ENCODE assay signal across 16 cellular contexts in genomic region chr2:230919681-230920080, GRCh38. TPM values are rescaled to one million over a fixed set of nuclear protein-coding genes. Genes with fewer than 3 reads are reported as not detected.
DNase-seq lines count a peak whose midpoint lies in the region; ATAC-seq, FAIRE-seq and TF ChIP-seq lines count a peak whose summit lies in the region.
"Had no signal": no experiment of that assay in that cellular context is flagged by ENCODE, and none has a peak within 500 bp of the region (broad histone marks: within the 10 kb centered on the region; RNA-seq: fewer than 3 reads in every experiment).

No MANE protein-coding gene starts in this region.

- H3K9me3 ChIP-seq in CD4-positive, CD25-positive, alpha-beta regulatory T cell (ENCODE audit: control insufficient read depth in 2 of 2, low read length in 2 of 2), result no peaks in the 10 kb centered on the region
- H3K9me3 ChIP-seq in GM12878 (replicated peaks; ENCODE audit: control insufficient read depth, insufficient read depth, low read length), result no peaks in the 10 kb centered on the region
- no peaks in the 10 kb centered on the region for H3K9me3 ChIP-seq in gastroesophageal sphincter
- H3K9me3 ChIP-seq: BLaER1 treated with 17β-estradiol and CSF1 and Interleukin-3, amounts not matched to agents 10 nM and 100 nM had no signal

- ATAC-seq in CD4-positive, CD25-positive, alpha-beta regulatory T cell (ENCODE audit: low read depth in 2 of 2), result peak; percentile 9 to 20
- ATAC-seq in GM12878, result no peak
- no peak for ATAC-seq in GM21447 (IDR thresholded peaks at IDR 0.05; ENCODE audit: unreplicated experiment)
- no peak for ATAC-seq in gastroesophageal sphincter

- H3K36me3 ChIP-seq in CD4-positive, CD25-positive, alpha-beta regulatory T cell (ENCODE audit: control insufficient read depth, insufficient read depth, low read length), result no peaks in the 10 kb centered on the region
- H3K36me3 ChIP-seq in GM12878 (ENCODE audit: control insufficient read depth in 2 of 2, insufficient read depth in 2 of 2, low read length in 1 of 2) (peaks cover 0 to 2% of the 10 kb centered on the region in 2 experiments; a peak in 3 of 4 replicates), gastroesophageal sphincter (no peaks in the 10 kb centered on the region)
- H3K36me3 ChIP-seq: BLaER1 treated with 17β-estradiol and CSF1 and Interleukin-3, amounts not matched to agents 10 nM and 100 nM had no signal

- CTCF ChIA-PET in activated CD4-positive, alpha-beta memory T cell treated with anti-CD3 and anti-CD28 coated beads for 36 hours (lab: Charles Lee), result interaction anchor here (1.0 to 3.1 kb wide), 5 partner anchors 15 to 133 kb away, joined by 3 to 11 read pairs (median 7); no protein-coding TSS in a partner anchor
- CTCF ChIA-PET in GM12878 (lab: Yijun Ruan, JAX), result interaction anchor here (0.7 to 16.2 kb wide), 7 partner anchors 15 to 71 kb away, joined by 3 to 315 read pairs (median 4); no protein-coding TSS in a partner anchor

- H3K4me3 Mint-ChIP-seq in activated CD4-positive, alpha-beta T cell treated with anti-CD3 and anti-CD28 coated beads, Interleukin-2, amount 10 ng/mL, durations not matched to agents 24 days and 14 days, result no peak overlapping the region
- H3K4me3 Mint-ChIP-seq in CD4-positive, CD25-positive, alpha-beta regulatory T cell, result peak overlapping the region in 3 of 4 donors; percentile 50 to 78 (median 59)
- no peak overlapping the region for H3K4me3 Mint-ChIP-seq in activated CD4-positive, alpha-beta memory T cell treated with anti-CD3 and anti-CD28 coated beads for 36 hours

- peaks cover 98% of the 10 kb centered on the region for H3K79me2 ChIP-seq in GM12878 (ENCODE audit: control insufficient read depth, insufficient read depth, low read length)

- no peak overlapping the region for H2AFZ ChIP-seq in GM12878 (ENCODE audit: control insufficient read depth, low read depth, low read length)

- in situ Hi-C loops in GM12878 (cut with MboI), result loop anchor here (10.0 kb wide), 1 partner anchor 65 kb away; no protein-coding TSS in a partner anchor

- no peak for FAIRE-seq in GM12878 (lab: Jason Lieb, UNC)

- BruUV-seq in GM12878 (replicated peaks; lab: Mats Ljungman, UMichigan), result no TSS peak

- peak overlapping the region; percentile 69 for H3K9ac ChIP-seq in GM12878 (ENCODE audit: control insufficient read depth, insufficient read depth, low read length)
- H3K9ac ChIP-seq: BLaER1 treated with 17β-estradiol and CSF1 and Interleukin-3, amounts not matched to agents 10 nM and 100 nM had no signal

- 11% methylated on average over 2 of the region's 2 CpGs for WGBS in GM12878 (ENCODE audit: insufficient coverage, insufficient replicate concordance, low lambda C conversion rate, missing lambda C conversion rate)
- 53 to 88% methylated on average over 2 of the region's 2 CpGs for WGBS in gastroesophageal sphincter (ENCODE audit: low coverage in 1 of 2), 2 donors

- H3K4me2 ChIP-seq in GM12878 (ENCODE audit: control insufficient read depth, insufficient read depth), result peak overlapping the region; percentile 93
- H3K4me2 ChIP-seq: BLaER1 treated with 17β-estradiol and CSF1 and Interleukin-3, amounts not matched to agents 10 nM and 100 nM had no signal

- POLR2A ChIA-PET in activated CD4-positive, alpha-beta memory T cell treated with anti-CD3 and anti-CD28 coated beads for 36 hours (lab: Charles Lee), result interaction anchor here (1.3 to 1.5 kb wide), 2 partner anchors 65 to 68 kb away, joined by 3 to 5 read pairs; no protein-coding TSS in a partner anchor
- POLR2A ChIA-PET in GM12878 (lab: Charles Lee), result interaction anchor here (0.9 to 9.7 kb wide), 2 partner anchors 55 to 65 kb away, joined by 4 to 117 read pairs; no protein-coding TSS in a partner anchor

- H3K27ac ChIP-seq in CD4-positive, CD25-positive, alpha-beta regulatory T cell (ENCODE audit: insufficient read depth, low read length, poor library complexity, severe bottlenecking), result peak overlapping the region; percentile 66
- H3K27ac ChIP-seq in GM12878 (ENCODE audit: control insufficient read depth, insufficient read depth) (peak overlapping the region; percentile 81), gastroesophageal sphincter (no peak overlapping the region)
- H3K27ac ChIP-seq: BLaER1 treated with 17β-estradiol and CSF1 and Interleukin-3, amounts not matched to agents 10 nM and 100 nM had no signal

- RAD21 ChIA-PET in GM12878 (lab: Charles Lee; ENCODE audit: unreplicated experiment), result interaction anchor here (0.9 to 2.3 kb wide), 9 partner anchors 16 to 95 kb away, joined by 3 to 36 read pairs (median 4); no protein-coding TSS in a partner anchor

- SMC1A ChIA-PET in GM12878 (lab: Charles Lee; ENCODE audit: uncharacterized antibody, unreplicated experiment), result interaction anchor here (1.3 to 16.5 kb wide), 5 partner anchors 8 to 67 kb away, joined by 3 to 248 read pairs (median 8); no protein-coding TSS in a partner anchor

- TF ChIP-seq POLR2A in GM12878 (IDR thresholded peaks at IDR 0.05; ENCODE audit: low read depth, low read length), result no peak
- TF ChIP-seq POLR2A in gastroesophageal sphincter (IDR thresholded peaks at IDR 0.05), result no peak

- TF ChIP-seq CTCF in GM12878 (IDR thresholded peaks at IDR 0.05 in 2 of 3, conservative IDR thresholded peaks at IDR 0.05 in 1 of 3; ENCODE audit: control insufficient read depth in 2 of 3, extremely low read depth in 1 of 3, insufficient read depth in 1 of 3, low read depth in 3 of 3, low read length in 3 of 3) (no peak), gastroesophageal sphincter (IDR thresholded peaks at IDR 0.05) (no peak)

- TF ChIP-seq EP300 in GM12878 (IDR thresholded peaks at IDR 0.05; ENCODE audit: borderline replicate concordance in 1 of 2, control insufficient read depth in 1 of 2, low read depth in 2 of 2, low read length in 2 of 2), result no peak
- no peak for TF ChIP-seq EP300 in gastroesophageal sphincter (IDR thresholded peaks at IDR 0.05)

- no peaks in the 10 kb centered on the region for H3K36me3 Mint-ChIP-seq in activated CD4-positive, alpha-beta T cell treated with anti-CD3 and anti-CD28 coated beads, Interleukin-2, amount 10 ng/mL, durations not matched to agents 24 days and 14 days (ENCODE audit: low read depth)
- peaks cover 7% of the 10 kb centered on the region for H3K36me3 Mint-ChIP-seq in CD4-positive, CD25-positive, alpha-beta regulatory T cell
- no peaks in the 10 kb centered on the region for H3K36me3 Mint-ChIP-seq in activated CD4-positive, alpha-beta memory T cell treated with anti-CD3 and anti-CD28 coated beads for 36 hours
- H3K36me3 Mint-ChIP-seq: IgD-negative memory B cell had no signal

- intact Hi-C loops in activated CD4-positive, alpha-beta T cell treated with anti-CD3 and anti-CD28 coated beads, Interleukin-2, amount 10 ng/mL, durations not matched to agents 24 days and 14 days (cut with micrococcal nuclease), result loop anchor here (1.0 kb wide), 1 partner anchor 11 kb away; no protein-coding TSS in a partner anchor
- intact Hi-C loops in activated CD4-positive, alpha-beta memory T cell treated with anti-CD3 and anti-CD28 coated beads for 36 hours (cut with micrococcal nuclease), result loop anchor here (1.0 kb wide), 1 partner anchor 11 kb away; no protein-coding TSS in a partner anchor
- intact Hi-C loops in GM12878 (cut with micrococcal nuclease; ENCODE audit: unreplicated experiment), result no loop called here

- no peaks in the 10 kb centered on the region for H3K9me3 Mint-ChIP-seq in activated CD4-positive, alpha-beta T cell treated with anti-CD3 and anti-CD28 coated beads, Interleukin-2, amount 10 ng/mL, durations not matched to agents 24 days and 14 days
- H3K9me3 Mint-ChIP-seq in CD4-positive, CD25-positive, alpha-beta regulatory T cell, result no peaks in the 10 kb centered on the region
- H3K9me3 Mint-ChIP-seq in activated CD4-positive, alpha-beta memory T cell treated with anti-CD3 and anti-CD28 coated beads for 36 hours, result no peaks in the 10 kb centered on the region
- H3K9me3 Mint-ChIP-seq: IgD-negative memory B cell had no signal

- peaks cover 23% of the 10 kb centered on the region for H3K4me1 ChIP-seq in CD4-positive, CD25-positive, alpha-beta regulatory T cell (ENCODE audit: control insufficient read depth, insufficient read depth, low read length, poor library complexity, severe bottlenecking)
- H3K4me1 ChIP-seq in GM12878 (ENCODE audit: control insufficient read depth, insufficient read depth, low read length) (peaks cover 32% of the 10 kb centered on the region), gastroesophageal sphincter (no peaks in the 10 kb centered on the region)

- no peak for TF ChIP-seq RAD21 in GM12878 (IDR thresholded peaks at IDR 0.05; ENCODE audit: insufficient read depth, low read depth, low read length)

- no peak for DNase-seq in activated CD4-positive, alpha-beta T cell treated with anti-CD3 and anti-CD28 coated beads, Interleukin-2, amount 10 ng/mL, durations not matched to agents 24 days and 14 days
- DNase-seq in activated CD4-positive, alpha-beta T cell treated with anti-CD3 and anti-CD28 coated beads for 1 hour, result no peak
- DNase-seq in CD4-positive, CD25-positive, alpha-beta regulatory T cell, result no peak
- DNase-seq in activated CD4-positive, alpha-beta memory T cell treated with anti-CD3 and anti-CD28 coated beads for 36 hours, result no peak
- DNase-seq in GM12878 (ENCODE audit: low read depth, low spot score), result no peak
- DNase-seq in SKM-1 treated with dmso at 0.1 percent for 144 hours (lab: John Stamatoyannopoulos, UW; ENCODE audit: unreplicated experiment), result no peak
- DNase-seq: DMS 273 treated with DMSO at 0.1 percent for 48 hours, HCEC 1CT, NCI-H1694, NCI-H345, NCI-H526 treated with DMSO at 0.1 percent for 48 hours had no signal

- peak overlapping the region; percentile 46 for H3K27ac Mint-ChIP-seq in activated CD4-positive, alpha-beta T cell treated with anti-CD3 and anti-CD28 coated beads, Interleukin-2, amount 10 ng/mL, durations not matched to agents 24 days and 14 days
- H3K27ac Mint-ChIP-seq in CD4-positive, CD25-positive, alpha-beta regulatory T cell, result peak overlapping the region in 2 of 3 donors; percentile 75
- H3K27ac Mint-ChIP-seq in activated CD4-positive, alpha-beta memory T cell treated with anti-CD3 and anti-CD28 coated beads for 36 hours, result peak overlapping the region; percentile 36

- peak overlapping the region; percentile 58 for H3K4me3 ChIP-seq in CD4-positive, CD25-positive, alpha-beta regulatory T cell (ENCODE audit: low read depth, low read length)
- H3K4me3 ChIP-seq in GM12878 (peak overlapping the region; percentile 46), gastroesophageal sphincter (no peak overlapping the region)
- H3K4me3 ChIP-seq: BLaER1 treated with 17β-estradiol and CSF1 and Interleukin-3, amounts not matched to agents 10 nM and 100 nM had no signal

- H4K20me1 ChIP-seq in GM12878 (ENCODE audit: control insufficient read depth, insufficient read depth), result no peaks in the 10 kb centered on the region
- H4K20me1 ChIP-seq: BLaER1 treated with 17β-estradiol and CSF1 and Interleukin-3, amounts not matched to agents 10 nM and 100 nM had no signal

- peaks cover 2% of the 10 kb centered on the region for H3K27me3 ChIP-seq in CD4-positive, CD25-positive, alpha-beta regulatory T cell (ENCODE audit: control insufficient read depth, insufficient read depth, low read length)
- H3K27me3 ChIP-seq in GM12878 (replicated peaks in 1 of 2; ENCODE audit: control insufficient read depth in 2 of 2, insufficient read depth in 2 of 2, low read length in 1 of 2), result no peaks in the 10 kb centered on the region
- H3K27me3 ChIP-seq in gastroesophageal sphincter, result peaks cover 1% of the 10 kb centered on the region
- H3K27me3 ChIP-seq: BLaER1 treated with 17β-estradiol and CSF1 and Interleukin-3, amounts not matched to agents 10 nM and 100 nM had no signal

- peaks cover 40% of the 10 kb centered on the region for H3K27me3 Mint-ChIP-seq in activated CD4-positive, alpha-beta T cell treated with anti-CD3 and anti-CD28 coated beads, Interleukin-2, amount 10 ng/mL, durations not matched to agents 24 days and 14 days
- peaks cover 17% of the 10 kb centered on the region for H3K27me3 Mint-ChIP-seq in CD4-positive, CD25-positive, alpha-beta regulatory T cell
- peaks cover 12% of the 10 kb centered on the region for H3K27me3 Mint-ChIP-seq in activated CD4-positive, alpha-beta memory T cell treated with anti-CD3 and anti-CD28 coated beads for 36 hours

- peaks cover 33% of the 10 kb centered on the region for H3K4me1 Mint-ChIP-seq in activated CD4-positive, alpha-beta T cell treated with anti-CD3 and anti-CD28 coated beads, Interleukin-2, amount 10 ng/mL, durations not matched to agents 24 days and 14 days
- peaks cover 4 to 80% (median 47%) of the 10 kb centered on the region in 4 donors for H3K4me1 Mint-ChIP-seq in CD4-positive, CD25-positive, alpha-beta regulatory T cell
- peaks cover 62% of the 10 kb centered on the region for H3K4me1 Mint-ChIP-seq in activated CD4-positive, alpha-beta memory T cell treated with anti-CD3 and anti-CD28 coated beads for 36 hours (ENCODE audit: low read depth)

RNA-seq across cellular contexts. Expression of gene GPR55, which starts 5.4 kb away (rescaled TPM):
- total RNA-seq in activated CD4-positive, alpha-beta T cell treated with anti-CD3 and anti-CD28 coated beads, Interleukin-2, amount 10 ng/mL, durations not matched to agents 24 days and 14 days, result 0.23 and 0.38 TPM in 2 replicates
- total RNA-seq in CD4-positive, CD25-positive, alpha-beta regulatory T cell, result 24.4 TPM
- 1 to 10 TPM; 1.6 to 7.1 (median 4.0) TPM for polyA plus RNA-seq in CD4-positive, CD25-positive, alpha-beta regulatory T cell
- total RNA-seq in activated CD4-positive, alpha-beta memory T cell treated with anti-CD3 and anti-CD28 coated beads for 36 hours, result 1 to 10 TPM; 1.5 to 1.6 TPM
- total RNA-seq in GM12878 (2013; cell fraction: nucleolus; rRNA removed), result 20.6 and 24.6 TPM in 2 replicates
- 11.2 and 12.3 TPM in 2 replicates for total RNA-seq in GM12878 (2014; rRNA removed)
- total RNA-seq in GM12878 (2014; rRNA removed; fragmentation: Illumina TruSeq; extraction: Trizol), result 18.1 and 19.2 TPM in 2 replicates
- total RNA-seq in GM12878 (2021), result 26.8 and 30.1 TPM in 2 replicates
- 12.4 TPM for polyA plus RNA-seq in GM12878 (2011; ENCODE audit: low read depth)
- 16.5 and 26.9 TPM in 2 replicates for polyA plus RNA-seq in GM12878 (2011; rRNA removed)
- 26.5 and 38.7 TPM in 2 replicates for polyA plus RNA-seq in GM12878 (2011; cell fraction: cytosol; rRNA removed)
- 39.0 and 48.7 TPM in 2 replicates for polyA plus RNA-seq in GM12878 (2011; cell fraction: nucleus; rRNA removed)
- polyA plus RNA-seq in GM12878 (2012), result 17.2 and 17.7 TPM in 2 replicates
- 20.4 and 24.4 TPM in 2 replicates for polyA plus RNA-seq in GM12878 (2014; fragmentation: Illumina TruSeq; extraction: Trizol)
- 1 to 10 TPM; 2.1 to 5.5 TPM for polyA plus RNA-seq in GM12878 (2014; fragmentation: Nextera tagmentation; extraction: Ambion mirVana)
- polyA plus RNA-seq in GM12878 (2014; rRNA removed), result 23.4 and 23.5 TPM in 2 replicates
- polyA plus RNA-seq in GM12878 (2016; fragmentation: Nextera tagmentation; extraction: Ambion mirVana), result 10 to 100 TPM; 12.6 to 13.2 TPM
- 60.8 and 66.5 TPM in 2 replicates for polyA minus RNA-seq in GM12878 (2011; rRNA and poly(A)+ RNA removed)
- 6.0 and 6.2 TPM in 2 replicates for polyA minus RNA-seq in GM12878 (2011; cell fraction: cytosol; rRNA and poly(A)+ RNA removed)
- polyA minus RNA-seq in GM12878 (2011; cell fraction: nucleus; rRNA and poly(A)+ RNA removed), result 10.9 and 19.2 TPM in 2 replicates
- under 1 TPM in 2 of 4 donors, not detected in 2; 0.08 to 0.12 TPM for total RNA-seq in gastroesophageal sphincter
- total RNA-seq: HT-29 had no signal

RNA-seq across cellular contexts. Expression of gene ITM2C, which starts 54.9 kb away (rescaled TPM):
- total RNA-seq in activated CD4-positive, alpha-beta T cell treated with anti-CD3 and anti-CD28 coated beads, Interleukin-2, amount 10 ng/mL, durations not matched to agents 24 days and 14 days, result 8.3 and 10.3 TPM in 2 replicates
- 29.3 TPM for total RNA-seq in CD4-positive, CD25-positive, alpha-beta regulatory T cell
- polyA plus RNA-seq in CD4-positive, CD25-positive, alpha-beta regulatory T cell, result 10 to 100 TPM; 50.5 to 70.3 (median 55.9) TPM
- 10 to 100 TPM; 19.5 to 23.0 TPM for total RNA-seq in activated CD4-positive, alpha-beta memory T cell treated with anti-CD3 and anti-CD28 coated beads for 36 hours
- total RNA-seq in GM12878 (2013; cell fraction: nucleolus; rRNA removed), result 42.5 and 42.9 TPM in 2 replicates
- total RNA-seq in GM12878 (2014; rRNA removed) (110 and 131 TPM in 2 replicates), GM12878 (2014; rRNA removed; fragmentation: Illumina TruSeq; extraction: Trizol) (102 and 110 TPM in 2 replicates), GM12878 (2021) (155 and 167 TPM in 2 replicates), gastroesophageal sphincter (100 to 1,000 TPM in 1 of 4 donors, 10 to 100 TPM in 3; 70.2 to 141 (median 84.0) TPM)
- polyA plus RNA-seq in GM12878 (2011; ENCODE audit: low read depth), result 46.6 TPM
- polyA plus RNA-seq in GM12878 (2011; rRNA removed) (57.5 and 96.3 TPM in 2 replicates), GM12878 (2014; fragmentation: Illumina TruSeq; extraction: Trizol) (82.9 and 170 TPM in 2 replicates), GM12878 (2014; fragmentation: Nextera tagmentation; extraction: Ambion mirVana) (10 to 100 TPM in 1 of 2 experiments, 1 to 10 TPM in 1; 5.4 to 16.9 TPM), GM12878 (2014; rRNA removed) (185 and 204 TPM in 2 replicates), GM12878 (2016; fragmentation: Nextera tagmentation; extraction: Ambion mirVana) (100 to 1,000 TPM; 191 to 195 TPM)
- polyA plus RNA-seq in GM12878 (2011; cell fraction: cytosol; rRNA removed), result 139 and 172 TPM in 2 replicates
- polyA plus RNA-seq in GM12878 (2011; cell fraction: nucleus; rRNA removed), result 53.0 and 55.2 TPM in 2 replicates
- 79.4 and 173 TPM in 2 replicates for polyA plus RNA-seq in GM12878 (2012)
- polyA minus RNA-seq in GM12878 (2011; rRNA and poly(A)+ RNA removed), result 118 and 121 TPM in 2 replicates
- 26.1 and 33.1 TPM in 2 replicates for polyA minus RNA-seq in GM12878 (2011; cell fraction: cytosol; rRNA and poly(A)+ RNA removed)
- polyA minus RNA-seq in GM12878 (2011; cell fraction: nucleus; rRNA and poly(A)+ RNA removed), result 5.1 and 9.5 TPM in 2 replicates

Comparison
In these comparisons a context has a peak if more than half of its experiments do, and no peak if none do; other contexts are left out.
1. H3K4me3 Mint-ChIP-seq: peak in CD4-positive, CD25-positive, alpha-beta regulatory T cell (3 of 4); none in activated CD4-positive, alpha-beta T cell treated with anti-CD3 and anti-CD28 coated beads, Interleukin-2, amount 10 ng/mL, durations not matched to agents 24 days and 14 days (single experiment) and activated CD4-positive, alpha-beta memory T cell treated with anti-CD3 and anti-CD28 coated beads for 36 hours (single experiment).
2. ATAC-seq: peak in CD4-positive, CD25-positive, alpha-beta regulatory T cell (2 of 2); none in GM12878 (single experiment), GM21447 (single experiment) and gastroesophageal sphincter (single experiment).
3. H3K27ac ChIP-seq: peak in CD4-positive, CD25-positive, alpha-beta regulatory T cell (single experiment) and GM12878 (single experiment); none in gastroesophageal sphincter (0 of 4).
4. H3K4me3 ChIP-seq: peak in CD4-positive, CD25-positive, alpha-beta regulatory T cell (single experiment) and GM12878 (single experiment); none in gastroesophageal sphincter (0 of 2).
5. Peak in every context shown above with its lines, with median percentiles within 50 percentile points of each other: H3K27ac Mint-ChIP-seq.